In genomic region chr12:97493729-97494128, GRCh38 we compare ENCODE assay signal across 20 cellular contexts. TPM values are rescaled to one million over a fixed set of nuclear protein-coding genes. Genes with fewer than 3 reads are reported as not detected.
"Had no signal": no experiment of that assay in that cellular context is flagged by ENCODE, and none has a peak within 500 bp of the region (broad histone marks: within the 10 kb centered on the region; RNA-seq: fewer than 3 reads in every experiment).

No MANE protein-coding gene starts in this region.

- H3K27ac ChIP-seq: SJSA1 had no signal

- H3K4me3 ChIP-seq: SJSA1 had no signal

- DNase-seq: KBM-7, MV-4-11, NCI-H1048, NCI-H1105, NCI-H1436 treated with DMSO at 0.1 percent for 48 hours, NCI-H2029, NCI-H2081 treated with DMSO at 0.1 percent for 48 hours, NCI-H345, NCI-H446 treated with DMSO at 0.1 percent for 48 hours, NCI-H510A treated with DMSO at 0.1 percent for 48 hours, Right ventricle myocardium superior, RPMI8226, SIG-M5, SK-N-SH, SW 1271, T-cell had no signal

- H3K4me1 ChIP-seq: SJSA1 had no signal

- H3K27me3 ChIP-seq: SJSA1 had no signal

- H3K36me3 ChIP-seq: SJSA1 had no signal

- H3K9me3 ChIP-seq: SJSA1, SK-N-SH had no signal

RNA-seq across cellular contexts. Expression of gene RMST, which starts 31.1 kb away (rescaled TPM):
- total RNA-seq: HT-29, LHCN-M2, MCF 10A, SJSA1, T-cell had no signal
- polyA plus RNA-seq: SK-N-SH had no signal
